ENCODE assay signal across 8 cellular contexts in the genomic region with DNA sequence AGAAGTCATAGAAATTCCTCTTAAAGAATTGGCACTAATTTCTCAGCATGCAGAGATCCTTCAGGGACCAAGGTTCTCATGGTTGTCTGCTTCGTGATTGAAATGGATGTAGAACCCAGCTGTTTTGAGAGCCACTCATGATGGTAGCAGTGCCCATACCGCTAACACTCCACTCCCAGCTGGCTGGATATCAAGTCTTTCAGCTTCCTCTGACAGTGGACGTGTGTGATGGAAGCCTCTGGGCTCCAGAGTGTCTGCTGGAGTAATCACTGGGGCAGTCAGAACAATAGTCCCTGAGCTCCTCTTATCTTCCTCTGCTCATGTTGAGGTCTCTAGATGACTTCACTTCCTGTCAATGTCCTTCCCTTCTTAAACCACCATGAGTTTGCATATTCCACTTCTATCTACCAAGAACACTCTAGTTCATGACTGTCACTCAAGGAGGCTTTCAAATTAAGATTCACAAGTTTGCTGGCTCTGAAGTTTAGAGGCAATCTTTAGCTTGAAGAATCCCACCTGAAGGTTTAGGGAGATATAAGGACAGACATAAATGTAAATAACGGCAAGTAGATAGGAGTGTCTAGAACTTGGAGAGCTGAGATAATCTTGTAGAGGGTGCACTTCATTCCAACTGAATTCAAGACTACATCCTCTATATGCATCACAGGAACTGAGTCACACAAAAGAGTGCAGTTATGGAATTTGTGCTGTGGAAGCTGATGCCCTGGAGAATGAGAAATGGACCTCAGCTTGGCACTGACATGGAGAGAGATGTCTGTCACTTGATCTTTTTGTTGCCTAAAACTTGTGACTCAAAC.
A peak's percentile ranks its signal among the peaks of the same experiment; 100 is the strongest.
DNase-seq lines count a peak whose midpoint lies in the region; ATAC-seq and TF ChIP-seq lines count a peak whose summit lies in the region.

No MANE protein-coding gene starts in this region.

- H3K27ac ChIP-seq in esophagus muscularis mucosa (replicated peaks in 1 of 4), result no peak overlapping the region

- H3K4me1 ChIP-seq in esophagus muscularis mucosa, result peaks cover 0 to 2% (median 0%) of the 10 kb centered on the region in 4 donors

- peak overlapping the region; percentile 35 for H3K4me3 Mint-ChIP-seq in dendritic cell treated with granulocyte-macrophage colony-stimulating factor and Interleukin-4, amounts not matched to agents 40 ng/mL and 50 ng/mL, for 4 days

- intact Hi-C loops in dendritic cell treated with granulocyte-macrophage colony-stimulating factor and Interleukin-4, amounts not matched to agents 40 ng/mL and 50 ng/mL, for 4 days (cut with micrococcal nuclease), result no loop called here
- intact Hi-C loops in esophagus muscularis mucosa (cut with DNase I), result no loop called here

- H3K4me1 Mint-ChIP-seq in dendritic cell treated with granulocyte-macrophage colony-stimulating factor and Interleukin-4, amounts not matched to agents 40 ng/mL and 50 ng/mL, for 4 days (ENCODE audit: low read depth), result peaks cover 50% of the 10 kb centered on the region

- no peak for TF ChIP-seq EP300 in esophagus muscularis mucosa (IDR thresholded peaks at IDR 0.05)

- no peaks in the 10 kb centered on the region for H3K36me3 Mint-ChIP-seq in dendritic cell treated with granulocyte-macrophage colony-stimulating factor and Interleukin-4, amounts not matched to agents 40 ng/mL and 50 ng/mL, for 4 days (ENCODE audit: low read depth)

- no peaks in the 10 kb centered on the region for H3K9me3 Mint-ChIP-seq in dendritic cell treated with granulocyte-macrophage colony-stimulating factor and Interleukin-4, amounts not matched to agents 40 ng/mL and 50 ng/mL, for 4 days

- H3K9me3 ChIP-seq in esophagus muscularis mucosa, result no peaks in the 10 kb centered on the region

- 64% methylated on average over 4 of the region's 4 CpGs for WGBS in esophagus muscularis mucosa

- peak overlapping the region; percentile 76 for H3K27ac Mint-ChIP-seq in dendritic cell treated with granulocyte-macrophage colony-stimulating factor and Interleukin-4, amounts not matched to agents 40 ng/mL and 50 ng/mL, for 4 days

- peak; percentile 97 for ATAC-seq in HG02623 (IDR thresholded peaks at IDR 0.05; ENCODE audit: unreplicated experiment)

- TF ChIP-seq POLR2A in esophagus muscularis mucosa (IDR thresholded peaks at IDR 0.05; ENCODE audit: low read depth), result no peak

- no peaks in the 10 kb centered on the region for H3K27me3 Mint-ChIP-seq in dendritic cell treated with granulocyte-macrophage colony-stimulating factor and Interleukin-4, amounts not matched to agents 40 ng/mL and 50 ng/mL, for 4 days

- H3K36me3 ChIP-seq in esophagus muscularis mucosa, result no peaks in the 10 kb centered on the region

- no peak overlapping the region for H3K4me3 ChIP-seq in esophagus muscularis mucosa

- TF ChIP-seq CTCF in esophagus muscularis mucosa (IDR thresholded peaks at IDR 0.05), result no peak

- no peaks in the 10 kb centered on the region for H3K27me3 ChIP-seq in esophagus muscularis mucosa

- peak; percentile 64 for DNase-seq in activated CD8-positive, alpha-beta memory T cell treated with anti-CD3 and anti-CD28 coated beads for 24 hours
- no peak for DNase-seq in activated CD8-positive, alpha-beta memory T cell treated with anti-CD3 and anti-CD28 coated beads, Interleukin-2, amount 50 U/mL, for 48 hours
- DNase-seq in NAMALWA (ENCODE audit: low spot score) (peak; percentile 12), NCI-H345 treated with DMSO at 0.1 percent for 48 hours (lab: John Stamatoyannopoulos, UW; ENCODE audit: unreplicated experiment) (no peak), HK-2 (ENCODE audit: unreplicated experiment) (no peak), esophagus muscularis mucosa (ENCODE audit: extremely low spot score) (no peak)

Comparison
In these comparisons a context has a peak if more than half of its experiments do, and no peak if none do; other contexts are left out.
1. DNase-seq: peak in activated CD8-positive, alpha-beta memory T cell treated with anti-CD3 and anti-CD28 coated beads for 24 hours (single experiment) and NAMALWA (single experiment); none in activated CD8-positive, alpha-beta memory T cell treated with anti-CD3 and anti-CD28 coated beads, Interleukin-2, amount 50 U/mL, for 48 hours (single experiment), NCI-H345 treated with DMSO at 0.1 percent for 48 hours (single experiment), HK-2 (single experiment) and esophagus muscularis mucosa (single experiment).